ENCODE assay signal across 1 cellular context in the genomic region with DNA sequence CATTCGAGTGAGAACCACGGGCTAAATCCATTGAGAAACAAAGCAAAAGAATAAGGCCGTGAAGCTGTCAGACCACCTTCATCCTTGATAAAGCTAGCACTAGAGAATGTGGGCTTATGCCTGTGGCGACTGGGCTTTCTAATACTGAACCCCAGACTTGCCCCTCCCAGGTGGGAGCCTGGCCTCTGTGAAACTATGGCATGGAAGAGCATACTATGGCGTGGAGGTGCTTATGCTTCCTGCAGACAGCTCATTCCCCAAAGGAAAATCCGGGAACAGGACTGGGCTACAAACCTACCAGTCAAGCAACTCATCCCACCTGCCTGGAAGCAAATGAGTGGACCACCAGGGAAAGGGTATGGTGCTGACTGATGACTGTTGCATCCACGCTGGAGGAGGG.
TF ChIP-seq lines count a peak whose summit lies in the region.

No MANE protein-coding gene starts in this region.

TF ChIP-seq in H1, 55 proteins besides CTCF, POLR2A, EP300 and RAD21:
- TF ChIP-seq SP1 (IDR thresholded peaks at IDR 0.05; ENCODE audit: low read depth, low read length) = peak; percentile 66; the same call in 1 of the 2 replicates
- TF ChIP-seq, protein P1, sequence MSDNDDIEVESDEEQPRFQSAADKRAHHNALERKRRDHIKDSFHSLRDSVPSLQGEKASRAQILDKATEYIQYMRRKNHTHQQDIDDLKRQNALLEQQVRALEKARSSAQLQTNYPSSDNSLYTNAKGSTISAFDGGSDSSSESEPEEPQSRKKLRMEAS (IDR thresholded peaks at IDR 0.05) = no peak
- TF ChIP-seq BACH1 (IDR thresholded peaks at IDR 0.05; ENCODE audit: low read length) = no peak
- no peak for TF ChIP-seq RNF2 (IDR thresholded peaks at IDR 0.05; ENCODE audit: borderline replicate concordance, low read depth, low read length, missing control alignments, poor library complexity, severe bottlenecking)
